ENCODE assay signal across 9 cellular contexts in the genomic region with DNA sequence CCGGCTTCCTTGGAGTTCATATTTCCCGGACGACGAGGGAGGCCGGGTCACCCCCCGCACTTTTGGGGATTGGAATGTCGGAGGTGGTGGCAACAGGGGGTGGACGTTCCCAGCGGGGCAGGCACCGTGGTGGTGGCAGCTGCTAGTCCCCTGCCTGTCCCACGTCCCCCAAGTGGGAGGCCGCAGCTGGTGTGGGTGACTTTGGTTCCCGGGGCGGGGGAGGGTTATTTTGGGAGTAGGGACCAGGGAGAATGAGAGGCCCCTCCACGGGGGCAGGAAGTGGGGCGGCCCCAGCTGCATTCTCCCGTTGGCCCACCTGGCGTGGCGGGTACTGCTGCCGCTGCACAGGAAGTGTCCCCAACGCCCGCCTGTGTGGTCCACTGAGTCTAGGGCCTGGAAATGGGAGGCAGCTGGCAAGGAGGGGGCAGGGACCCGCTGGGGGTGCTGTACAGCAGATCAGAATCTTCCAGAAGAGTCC. TPM values are rescaled to one million over a fixed set of nuclear protein-coding genes. Genes with fewer than 3 reads are reported as not detected.
DNase-seq lines count a peak whose midpoint lies in the region; ATAC-seq and TF ChIP-seq lines count a peak whose summit lies in the region.
"Had no signal": no experiment of that assay in that cellular context is flagged by ENCODE, and none has a peak within 500 bp of the region (broad histone marks: within the 10 kb centered on the region; RNA-seq: fewer than 3 reads in every experiment).

No MANE protein-coding gene starts in this region.

- peak; percentile 48 for DNase-seq in activated CD8-positive, alpha-beta T cell treated with anti-CD3 and anti-CD28 coated beads for 36 hours
- no peak for DNase-seq in activated CD8-positive, alpha-beta T cell treated with anti-CD3 and anti-CD28 coated beads, Interleukin-2, amount 10 ng/mL, durations not matched to agents 7 days and 5 days
- DNase-seq in anterior cingulate cortex (lab: John Stamatoyannopoulos, UW) (peak in 31 of 58 donors; percentile 33 to 95 (median 67)), superior temporal gyrus (ENCODE audit: extremely low spot score) (peak; percentile 59)
- no peak for DNase-seq in effector CD4-positive, alpha-beta T cell
- DNase-seq: NCI-H345 had no signal

- no peaks in the 10 kb centered on the region for H3K27me3 Mint-ChIP-seq in activated CD8-positive, alpha-beta T cell treated with anti-CD3 and anti-CD28 coated beads for 36 hours
- peaks cover 5% of the 10 kb centered on the region for H3K27me3 Mint-ChIP-seq in activated CD8-positive, alpha-beta T cell treated with anti-CD3 and anti-CD28 coated beads, Interleukin-2, amount 10 ng/mL, durations not matched to agents 7 days and 5 days (ENCODE audit: low read depth)

- H3K36me3 Mint-ChIP-seq in activated CD8-positive, alpha-beta T cell treated with anti-CD3 and anti-CD28 coated beads for 36 hours (ENCODE audit: low read depth) = no peaks in the 10 kb centered on the region
- H3K36me3 Mint-ChIP-seq in activated CD8-positive, alpha-beta T cell treated with anti-CD3 and anti-CD28 coated beads, Interleukin-2, amount 10 ng/mL, durations not matched to agents 7 days and 5 days (ENCODE audit: low read depth) = no peaks in the 10 kb centered on the region

- intact Hi-C loops in activated CD8-positive, alpha-beta T cell treated with anti-CD3 and anti-CD28 coated beads for 36 hours (cut with micrococcal nuclease) = no loop called here

- H3K27ac ChIP-seq in layer of hippocampus (ENCODE audit: low read depth, low read length) = peak overlapping the region; percentile 99

- H3K9me3 Mint-ChIP-seq in activated CD8-positive, alpha-beta T cell treated with anti-CD3 and anti-CD28 coated beads for 36 hours = no peaks in the 10 kb centered on the region
- no peaks in the 10 kb centered on the region for H3K9me3 Mint-ChIP-seq in activated CD8-positive, alpha-beta T cell treated with anti-CD3 and anti-CD28 coated beads, Interleukin-2, amount 10 ng/mL, durations not matched to agents 7 days and 5 days (ENCODE audit: insufficient read depth)

- H3K4me1 Mint-ChIP-seq in activated CD8-positive, alpha-beta T cell treated with anti-CD3 and anti-CD28 coated beads for 36 hours (ENCODE audit: low read depth) = peaks cover 6% of the 10 kb centered on the region
- peaks cover 9% of the 10 kb centered on the region for H3K4me1 Mint-ChIP-seq in activated CD8-positive, alpha-beta T cell treated with anti-CD3 and anti-CD28 coated beads, Interleukin-2, amount 10 ng/mL, durations not matched to agents 7 days and 5 days (ENCODE audit: low read depth)

- no peaks in the 10 kb centered on the region for H3K27me3 ChIP-seq in layer of hippocampus (ENCODE audit: control insufficient read depth, insufficient read depth, low read length)

- POLR2A ChIA-PET in activated CD8-positive, alpha-beta T cell treated with anti-CD3 and anti-CD28 coated beads for 36 hours (lab: Charles Lee) = interaction anchor here (0.6 to 1.8 kb wide), 3 partner anchors 33 to 889 kb away, joined by 3 to 7 read pairs (median 3); no protein-coding TSS in a partner anchor
- POLR2A ChIA-PET in activated CD8-positive, alpha-beta T cell treated with anti-CD3 and anti-CD28 coated beads, Interleukin-2, amount 10 ng/mL, durations not matched to agents 7 days and 5 days (lab: Charles Lee) = no interaction called here

- peak; percentile 79 for ATAC-seq in activated CD8-positive, alpha-beta T cell treated with anti-CD3 and anti-CD28 coated beads for 36 hours
- ATAC-seq in activated CD8-positive, alpha-beta T cell treated with anti-CD3 and anti-CD28 coated beads, Interleukin-2, amount 10 ng/mL, durations not matched to agents 7 days and 5 days = no peak
- ATAC-seq in HG03045 (IDR thresholded peaks at IDR 0.05; ENCODE audit: unreplicated experiment) (no peak), GM19351 (IDR thresholded peaks at IDR 0.05; ENCODE audit: unreplicated experiment) (no peak)

- peak overlapping the region; percentile 10 for H3K4me3 Mint-ChIP-seq in activated CD8-positive, alpha-beta T cell treated with anti-CD3 and anti-CD28 coated beads for 36 hours
- H3K4me3 Mint-ChIP-seq in activated CD8-positive, alpha-beta T cell treated with anti-CD3 and anti-CD28 coated beads, Interleukin-2, amount 10 ng/mL, durations not matched to agents 7 days and 5 days = no peak overlapping the region

- H3K27ac Mint-ChIP-seq in activated CD8-positive, alpha-beta T cell treated with anti-CD3 and anti-CD28 coated beads for 36 hours = peak overlapping the region; percentile 42
- H3K27ac Mint-ChIP-seq in activated CD8-positive, alpha-beta T cell treated with anti-CD3 and anti-CD28 coated beads, Interleukin-2, amount 10 ng/mL, durations not matched to agents 7 days and 5 days = no peak overlapping the region

- no peak for TF ChIP-seq CTCF in activated CD8-positive, alpha-beta T cell treated with anti-CD3 and anti-CD28 coated beads for 36 hours (IDR thresholded peaks at IDR 0.05)

- CTCF ChIA-PET in activated CD8-positive, alpha-beta T cell treated with anti-CD3 and anti-CD28 coated beads for 36 hours (lab: Charles Lee) = interaction anchor here (1.2 to 1.4 kb wide), 2 partner anchors 14 to 152 kb away, joined by 3 read pairs; no protein-coding TSS in a partner anchor
- CTCF ChIA-PET in activated CD8-positive, alpha-beta T cell treated with anti-CD3 and anti-CD28 coated beads, Interleukin-2, amount 10 ng/mL, durations not matched to agents 7 days and 5 days (lab: Charles Lee) = no interaction called here

RNA-seq across cellular contexts. Expression of gene PLIN3, which starts 11.1 kb away (rescaled TPM):
- total RNA-seq in activated CD8-positive, alpha-beta T cell treated with anti-CD3 and anti-CD28 coated beads for 36 hours = 10 to 100 TPM; 15.5 to 23.5 TPM
- total RNA-seq in activated CD8-positive, alpha-beta T cell treated with anti-CD3 and anti-CD28 coated beads, Interleukin-2, amount 10 ng/mL, durations not matched to agents 7 days and 5 days = 10 to 100 TPM; 27.5 to 32.8 TPM

RNA-seq across cellular contexts. Expression of gene ARRDC5, which starts 24.2 kb away (rescaled TPM):
- under 1 TPM; 0.18 to 0.20 TPM for total RNA-seq in activated CD8-positive, alpha-beta T cell treated with anti-CD3 and anti-CD28 coated beads for 36 hours
- under 1 TPM; 0.55 to 0.81 TPM for total RNA-seq in activated CD8-positive, alpha-beta T cell treated with anti-CD3 and anti-CD28 coated beads, Interleukin-2, amount 10 ng/mL, durations not matched to agents 7 days and 5 days

RNA-seq across cellular contexts. Expression of gene UHRF1, which starts 30.8 kb away (rescaled TPM):
- 100 to 1,000 TPM; 173 to 175 TPM for total RNA-seq in activated CD8-positive, alpha-beta T cell treated with anti-CD3 and anti-CD28 coated beads for 36 hours
- total RNA-seq in activated CD8-positive, alpha-beta T cell treated with anti-CD3 and anti-CD28 coated beads, Interleukin-2, amount 10 ng/mL, durations not matched to agents 7 days and 5 days = 100 to 1,000 TPM; 173 to 180 TPM

RNA-seq across cellular contexts. Expression of gene TICAM1, which starts 47.0 kb away (rescaled TPM):
- 10 to 100 TPM; 17.4 to 17.5 TPM for total RNA-seq in activated CD8-positive, alpha-beta T cell treated with anti-CD3 and anti-CD28 coated beads for 36 hours
- total RNA-seq in activated CD8-positive, alpha-beta T cell treated with anti-CD3 and anti-CD28 coated beads, Interleukin-2, amount 10 ng/mL, durations not matched to agents 7 days and 5 days = 10 to 100 TPM; 14.0 to 15.2 TPM

Comparison
In these comparisons a context has a peak if more than half of its experiments do, and no peak if none do; other contexts are left out.
1. DNase-seq: peak in activated CD8-positive, alpha-beta T cell treated with anti-CD3 and anti-CD28 coated beads for 36 hours (single experiment), anterior cingulate cortex (31 of 58) and superior temporal gyrus (single experiment); none in activated CD8-positive, alpha-beta T cell treated with anti-CD3 and anti-CD28 coated beads, Interleukin-2, amount 10 ng/mL, durations not matched to agents 7 days and 5 days (single experiment) and effector CD4-positive, alpha-beta T cell (single experiment).